ENCODE assay signal across 7 cellular contexts in genomic region chr15:75809986-75810750, GRCh38. TPM values are rescaled to one million over a fixed set of nuclear protein-coding genes. Genes with fewer than 3 reads are reported as not detected.
A peak's percentile ranks its signal among the peaks of the same experiment; 100 is the strongest.
DNase-seq lines count a peak whose midpoint lies in the region; ATAC-seq, FAIRE-seq and TF ChIP-seq lines count a peak whose summit lies in the region.

No MANE protein-coding gene starts in this region.

- TF ChIP-seq CTCF in GM12872 (IDR thresholded peaks at IDR 0.05; ENCODE audit: insufficient read depth, low read depth, low read length) (peak; percentile 59), HepG2 (CRISPR knock-in tag; IDR thresholded peaks at IDR 0.05) (peak; percentile 83)

- 71% methylated on average over 9 of the region's 10 CpGs for WGBS in HepG2 (ENCODE audit: low lambda C conversion rate)

- no peak overlapping the region for H3K4me3 ChIP-seq in HepG2 (replicated peaks in 1 of 3; ENCODE audit: insufficient read depth in 1 of 3, low read depth in 2 of 3, low read length in 3 of 3)

- H3K4me2 ChIP-seq in HepG2 (ENCODE audit: low read depth, low read length) = 0 out of 2 replicates have a peak overlapping the region, but pooled peaks have one; percentile 1

- H3K9ac ChIP-seq in HepG2 (ENCODE audit: insufficient read depth, low read depth, low read length) = no peak overlapping the region

- TF ChIP-seq EP300 in HepG2 (IDR thresholded peaks at IDR 0.05; ENCODE audit: low read depth in 2 of 2, low read length in 2 of 2) (no peak), HepG2 (CRISPR knock-in tag; IDR thresholded peaks at IDR 0.05; ENCODE audit: borderline replicate concordance) (no peak)

- peaks cover 0 to 1% of the 10 kb centered on the region in 2 experiments; a peak in 1 of 5 replicates for H3K27me3 ChIP-seq in HepG2 (ENCODE audit: control insufficient read depth in 1 of 2, insufficient read depth in 2 of 2, low read length in 2 of 2)

- H3K27ac ChIP-seq in HepG2 (ENCODE audit: extremely low read length, insufficient read depth, low read length) = no peak overlapping the region

- no peak overlapping the region for H2AFZ ChIP-seq in HepG2 (ENCODE audit: low read length)

- TF ChIP-seq POLR2A in HepG2 (IDR thresholded peaks at IDR 0.05; ENCODE audit: insufficient read depth in 1 of 2, low read depth in 2 of 2, low read length in 2 of 2) = no peak
- no peak for TF ChIP-seq POLR2A in GM12892 (IDR thresholded peaks at IDR 0.05; ENCODE audit: low read depth, low read length)

- H3K36me3 Mint-ChIP-seq in activated naive CD4-positive, alpha-beta T cell treated with anti-CD3 and anti-CD28 coated beads, Interleukin-2, amount 50 U/mL, for 72 hours = no peaks in the 10 kb centered on the region

- intact Hi-C loops in HepG2 (cut with micrococcal nuclease; ENCODE audit: unreplicated experiment) = loop anchor here (1.0 to 10.0 kb wide), 3 partner anchors 55 to 118 kb away; no protein-coding TSS in a partner anchor

- FAIRE-seq in HepG2 (lab: Jason Lieb, UNC) (peak; percentile 68), GM12892 (lab: Jason Lieb, UNC) (no peak)

- DNase-seq in NAMALWA (ENCODE audit: low spot score) (peak; percentile 23), HepG2 (ENCODE audit: low spot score) (peak; percentile 44), cortex of kidney (lab: John Stamatoyannopoulos, UW) (no peak), GM12892 (ENCODE audit: insufficient read length) (no peak)
- no peak for DNase-seq in activated naive CD4-positive, alpha-beta T cell treated with anti-CD3 and anti-CD28 coated beads, Interleukin-2, amount 50 U/mL, for 72 hours (ENCODE audit: low spot score in 2 of 2)

- H3K36me3 ChIP-seq in HepG2 (replicated peaks in 1 of 2; ENCODE audit: control insufficient read depth in 1 of 2, insufficient read depth in 2 of 2, low read length in 2 of 2) = no peaks in the 10 kb centered on the region

- no TSS peak for BruUV-seq in HepG2 (replicated peaks; lab: Mats Ljungman, UMichigan)

- no peaks in the 10 kb centered on the region for H3K9me3 Mint-ChIP-seq in activated naive CD4-positive, alpha-beta T cell treated with anti-CD3 and anti-CD28 coated beads, Interleukin-2, amount 50 U/mL, for 72 hours

- no peaks in the 10 kb centered on the region for H3K4me1 ChIP-seq in HepG2 (ENCODE audit: insufficient read depth, low read length)

- no peaks in the 10 kb centered on the region for H3K9me3 ChIP-seq in HepG2 (ENCODE audit: low read length)

- CTCF ChIA-PET in HepG2 (lab: Yijun Ruan, JAX; ENCODE audit: low intra/inter-chr PET ratio, low total read pairs) = interaction anchor here (1.2 to 1.4 kb wide), 2 partner anchors 111 to 329 kb away, joined by 5 to 6 read pairs; no protein-coding TSS in a partner anchor

- TF ChIP-seq RAD21 in HepG2 (CRISPR knock-in tag; IDR thresholded peaks at IDR 0.05) = peak; percentile 60; the same call in 1 of the 2 replicates

- peak; percentile 44 to 47 for ATAC-seq in activated naive CD4-positive, alpha-beta T cell treated with anti-CD3 and anti-CD28 coated beads, Interleukin-2, amount 50 U/mL, for 72 hours
- ATAC-seq in HepG2 = peak; percentile 87
- ATAC-seq in GM18498 (IDR thresholded peaks at IDR 0.05; ENCODE audit: unreplicated experiment) = no peak

- in situ Hi-C loops in HepG2 (cut with HindIII; ENCODE audit: extremely low pct_ligation_motif_present, low pct_unique_long_range_greater_than_20kb) = loop anchor here (5.0 to 10.0 kb wide), 4 partner anchors 85 to 332 kb away; a partner anchor contains a TSS

- no peak overlapping the region for H3K27ac Mint-ChIP-seq in activated naive CD4-positive, alpha-beta T cell treated with anti-CD3 and anti-CD28 coated beads, Interleukin-2, amount 50 U/mL, for 72 hours

- no peaks in the 10 kb centered on the region for H3K79me2 ChIP-seq in HepG2 (ENCODE audit: insufficient read depth, low read length)

- no peaks in the 10 kb centered on the region for H4K20me1 ChIP-seq in HepG2 (ENCODE audit: insufficient read depth, low read length)

- POLR2A ChIA-PET in HepG2 (lab: Yijun Ruan, JAX) = no interaction called here

TF ChIP-seq in HepG2, 621 proteins besides CTCF, POLR2A, EP300 and RAD21 (continues in another document):
- TF ChIP-seq TERF1 (CRISPR knock-in tag; IDR thresholded peaks at IDR 0.05) (no peak), ZNF678 (CRISPR knock-in tag; IDR thresholded peaks at IDR 0.05) (no peak), CBX2 (IDR thresholded peaks at IDR 0.05; ENCODE audit: low read depth, low read length) (no peak), CBX2 (CRISPR knock-in tag; IDR thresholded peaks at IDR 0.05; ENCODE audit: low read depth) (no peak), SNRNP70 (IDR thresholded peaks at IDR 0.05; ENCODE audit: low read depth, low read length) (no peak), STAG1 (CRISPR knock-in tag; IDR thresholded peaks at IDR 0.05) (peak; percentile 82), E2F2 (CRISPR knock-in tag; IDR thresholded peaks at IDR 0.05; ENCODE audit: borderline replicate concordance) (no peak), SMC3 (IDR thresholded peaks at IDR 0.05; ENCODE audit: low read length) (peak; percentile 53; the same call in 1 of the 2 replicates)

RNA-seq across cellular contexts. Expression of gene UBE2Q2, which starts 33.1 kb away (rescaled TPM):
- 10 to 100 TPM; 15.4 to 17.8 TPM for total RNA-seq in activated naive CD4-positive, alpha-beta T cell treated with anti-CD3 and anti-CD28 coated beads, Interleukin-2, amount 50 U/mL, for 72 hours
- 20.1 and 20.4 TPM in 2 replicates for total RNA-seq in HepG2 (2016; rRNA removed; fragmentation: Illumina TruSeq; extraction: Trizol)
- total RNA-seq in HepG2 (2016; cell fraction: cytosol; rRNA removed; fragmentation: Illumina TruSeq; extraction: Trizol; ENCODE audit: low read depth) = 28.3 and 29.7 TPM in 2 replicates
- total RNA-seq in HepG2 (2016; cell fraction: insoluble cytoplasmic fraction; rRNA removed; fragmentation: Illumina TruSeq; extraction: Trizol) = 19.0 and 20.4 TPM in 2 replicates
- 41.0 and 48.0 TPM in 2 replicates for total RNA-seq in HepG2 (2016; cell fraction: membrane; rRNA removed; fragmentation: Illumina TruSeq; extraction: Trizol)
- 14.5 and 16.7 TPM in 2 replicates for total RNA-seq in HepG2 (2016; cell fraction: nucleus; rRNA removed; fragmentation: Illumina TruSeq; extraction: Trizol)
- 10.6 and 11.4 TPM in 2 replicates for polyA plus RNA-seq in HepG2 (2011; rRNA removed)
- polyA plus RNA-seq in HepG2 (2011; cell fraction: cytosol; rRNA removed) = 4.6 and 8.2 TPM in 2 replicates
- 8.9 and 9.8 TPM in 2 replicates for polyA plus RNA-seq in HepG2 (2011; cell fraction: nucleus; rRNA removed)
- polyA plus RNA-seq in HepG2 (2012) = 12.2 and 12.6 TPM in 2 replicates
- 21.3 and 23.2 TPM in 2 replicates for polyA plus RNA-seq in HepG2 (2016; cell fraction: cytosol; fragmentation: Illumina TruSeq; extraction: Trizol; ENCODE audit: low read depth)
- polyA plus RNA-seq in HepG2 (2016; cell fraction: insoluble cytoplasmic fraction; fragmentation: Illumina TruSeq; extraction: Trizol; ENCODE audit: low read depth) = 18.6 and 19.5 TPM in 2 replicates
- 34.5 and 36.1 TPM in 2 replicates for polyA plus RNA-seq in HepG2 (2016; cell fraction: membrane; fragmentation: Illumina TruSeq; extraction: Trizol; ENCODE audit: low read depth)
- 20.5 and 22.4 TPM in 2 replicates for polyA plus RNA-seq in HepG2 (2016; cell fraction: nucleus; fragmentation: Illumina TruSeq; extraction: Trizol; ENCODE audit: insufficient read depth, low read depth)
- 4.1 and 10.7 TPM in 2 replicates for polyA minus RNA-seq in HepG2 (2011; rRNA and poly(A)+ RNA removed; ENCODE audit: low replicate concordance)
- 6.2 and 12.2 TPM in 2 replicates for polyA minus RNA-seq in HepG2 (2011; cell fraction: cytosol; rRNA and poly(A)+ RNA removed)
- 17.4 and 17.5 TPM in 2 replicates for polyA minus RNA-seq in HepG2 (2011; cell fraction: nucleus; rRNA and poly(A)+ RNA removed)
- polyA plus RNA-seq in GM12892 (2012; ENCODE audit: missing spikeins) = 20.5 TPM

Comparison
In these comparisons a context has a peak if more than half of its experiments do, and no peak if none do; other contexts are left out.
1. DNase-seq: peak in NAMALWA (single experiment) and HepG2 (single experiment); none in activated naive CD4-positive, alpha-beta T cell treated with anti-CD3 and anti-CD28 coated beads, Interleukin-2, amount 50 U/mL, for 72 hours (0 of 2), cortex of kidney (single experiment) and GM12892 (single experiment).